ENCODE assay signal across 9 cellular contexts in the genomic region with DNA sequence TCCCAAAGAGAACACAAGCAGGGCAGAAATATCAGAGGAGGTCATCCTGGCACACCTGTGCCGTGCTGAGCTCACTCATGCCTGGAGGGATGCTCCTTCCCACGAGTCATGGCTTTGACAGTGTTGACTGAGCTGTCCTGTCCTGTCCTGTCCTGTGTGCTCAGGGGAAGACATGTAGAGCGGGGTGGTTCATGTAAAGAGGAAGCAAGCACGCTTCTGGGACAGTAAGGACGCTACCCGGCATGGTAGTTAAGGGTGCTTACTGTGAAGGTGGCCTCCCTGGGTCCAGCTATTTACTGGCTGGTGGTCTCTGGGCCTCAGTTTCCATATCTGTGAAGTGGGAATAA. TPM values are rescaled to one million over a fixed set of nuclear protein-coding genes. Genes with fewer than 3 reads are reported as not detected.
DNase-seq lines count a peak whose midpoint lies in the region; ATAC-seq and TF ChIP-seq lines count a peak whose summit lies in the region.
"Had no signal": no experiment of that assay in that cellular context is flagged by ENCODE, and none has a peak within 500 bp of the region (broad histone marks: within the 10 kb centered on the region; RNA-seq: fewer than 3 reads in every experiment).

No MANE protein-coding gene starts in this region.

- H4K20me1 ChIP-seq in Loucy (ENCODE audit: insufficient read depth, low read length, poor library complexity, severe bottlenecking): peaks cover 4% of the 10 kb centered on the region

- H3K4me2 ChIP-seq in Loucy (ENCODE audit: low read depth, low read length, poor library complexity, severe bottlenecking): peak overlapping the region; percentile 74

- H3K27me3 Mint-ChIP-seq in effector memory CD8-positive, alpha-beta T cell: no peaks in the 10 kb centered on the region

- TF ChIP-seq EP300 in stomach (IDR thresholded peaks at IDR 0.05): no peak

- peak overlapping the region; percentile 67 for H2AFZ ChIP-seq in Loucy (ENCODE audit: low read length)

- TF ChIP-seq CTCF in Loucy (conservative IDR thresholded peaks at IDR 0.05; ENCODE audit: low read length) (no peak), stomach (IDR thresholded peaks at IDR 0.05) (no peak)

- no peaks in the 10 kb centered on the region for H3K9me2 ChIP-seq in Loucy (replicated peaks; ENCODE audit: low read depth, low read length)

- H3K27ac Mint-ChIP-seq in effector memory CD8-positive, alpha-beta T cell: peak overlapping the region; percentile 93 to 96

- peak overlapping the region; percentile 83 to 90 (median 85) for H3K27ac ChIP-seq in stomach

- H3F3A ChIP-seq in Loucy (ENCODE audit: low read depth): no peaks in the 10 kb centered on the region

- intact Hi-C loops in stomach (cut with DNase I; ENCODE audit: low total_unique reads): no loop called here

- H3K4me3 ChIP-seq in Loucy (ENCODE audit: low read length, poor library complexity, severe bottlenecking) (peak overlapping the region; percentile 75), stomach (peak overlapping the region; percentile 36 to 55 (median 51))

- H3K4me1 Mint-ChIP-seq in effector memory CD8-positive, alpha-beta T cell (ENCODE audit: low read depth in 2 of 2): peaks cover 25 to 27% of the 10 kb centered on the region in 2 donors

- peak overlapping the region; percentile 84 to 91 for H3K4me3 Mint-ChIP-seq in effector memory CD8-positive, alpha-beta T cell
- H3K4me3 Mint-ChIP-seq: neural crest cell had no signal

- peak; percentile 33 for DNase-seq in Ammon's horn (ENCODE audit: low spot score)
- DNase-seq in effector memory CD8-positive, alpha-beta T cell: no peak
- no peak for DNase-seq in stomach
- no peak for DNase-seq in NCI-H2107 (lab: John Stamatoyannopoulos, UW)
- no peak for DNase-seq in RKO (ENCODE audit: low spot score)

- no peak for TF ChIP-seq POLR2A in stomach (IDR thresholded peaks at IDR 0.05)

- no peaks in the 10 kb centered on the region for H3K9me3 Mint-ChIP-seq in effector memory CD8-positive, alpha-beta T cell
- H3K9me3 Mint-ChIP-seq: neural crest cell had no signal

- H3K27me3 ChIP-seq in Loucy (ENCODE audit: insufficient read depth, low read length, poor library complexity, severe bottlenecking) (no peaks in the 10 kb centered on the region), stomach (no peaks in the 10 kb centered on the region)

- H3K4me1 ChIP-seq in Loucy (ENCODE audit: insufficient read depth, low read length, poor library complexity, severe bottlenecking): peaks cover 47% of the 10 kb centered on the region
- H3K4me1 ChIP-seq in stomach: peaks cover 22 to 58% (median 50%) of the 10 kb centered on the region in 4 donors

- ATAC-seq in GM19395 (IDR thresholded peaks at IDR 0.05; ENCODE audit: unreplicated experiment): peak; percentile 58
- ATAC-seq in effector memory CD8-positive, alpha-beta T cell (replicated peaks): peak; percentile 63
- ATAC-seq in GM21526 (IDR thresholded peaks at IDR 0.05; ENCODE audit: low FRiP score, unreplicated experiment): no peak

- peak overlapping the region; percentile 77 for H3K9ac ChIP-seq in Loucy (ENCODE audit: low read depth, low read length, poor library complexity, severe bottlenecking)

- no peaks in the 10 kb centered on the region; the same call in 1 of the 2 replicates for H3K36me3 ChIP-seq in Loucy (ENCODE audit: insufficient read depth, low read length)
- H3K36me3 ChIP-seq in stomach: peaks cover 0 to 11% (median 9%) of the 10 kb centered on the region in 4 donors

- peaks cover 36% of the 10 kb centered on the region for H3K79me2 ChIP-seq in Loucy (ENCODE audit: insufficient read depth, low read length)

- no peaks in the 10 kb centered on the region for H3K9me3 ChIP-seq in Loucy (ENCODE audit: insufficient read depth, low read depth, low read length)
- no peaks in the 10 kb centered on the region for H3K9me3 ChIP-seq in stomach

- H3K36me3 Mint-ChIP-seq in effector memory CD8-positive, alpha-beta T cell (ENCODE audit: insufficient read depth): peaks cover 6% of the 10 kb centered on the region

- WGBS in stomach, 5 donors: 15 to 39% (median 25%) methylated on average over 6 of the region's 6 CpGs

RNA-seq across cellular contexts. Expression of a gene that starts 0.4 kb away (rescaled TPM):
- total RNA-seq in stomach: 100 to 1,000 TPM in 1 of 5 donors, 10 to 100 TPM in 4; 59.8 to 123 (median 96.7) TPM
- polyA plus RNA-seq in stomach: 100 to 1,000 TPM in 2 of 3 donors, 10 to 100 TPM in 1; 54.0 to 341 (median 120) TPM
